In genomic region chr4:13243152-13243551, GRCh38 we compare ENCODE assay signal across 27 cellular contexts.
"Had no signal": no experiment of that assay in that cellular context is flagged by ENCODE, and none has a peak within 500 bp of the region (broad histone marks: within the 10 kb centered on the region; RNA-seq: fewer than 3 reads in every experiment).

No MANE protein-coding gene starts in this region.

- ATAC-seq: effector memory CD8-positive, alpha-beta T cell; esophagus mucosa; foreskin keratinocyte; gastrocnemius medialis; gastroesophageal sphincter; heart left ventricle had no signal

- H3K4me3 ChIP-seq: colonic mucosa, coronary artery, dorsolateral prefrontal cortex, esophagus muscularis mucosa, esophagus squamous epithelium, gastrocnemius medialis, gastroesophageal sphincter, heart left ventricle had no signal

- FAIRE-seq: colon, endometrium, endothelial cell of umbilical vein, frontal cortex had no signal

- DNase-seq: colonic mucosa; cortex of kidney; dermis blood vessel endothelial cell; dorsolateral prefrontal cortex; effector CD4-positive, alpha-beta T cell; effector CD8-positive, alpha-beta T cell; effector memory CD4-positive, alpha-beta T cell; effector memory CD8-positive, alpha-beta T cell; endodermal cell; erythroblast; esophagus squamous epithelium; foreskin fibroblast; foreskin keratinocyte; foreskin melanocyte; gastrocnemius medialis; glutamatergic neuron; head of caudate nucleus; heart left ventricle had no signal

- H3K4me1 ChIP-seq: colonic mucosa, esophagus muscularis mucosa, esophagus squamous epithelium, foreskin keratinocyte, gastrocnemius medialis, gastroesophageal sphincter, heart left ventricle had no signal

- H3K27me3 ChIP-seq: colonic mucosa, dorsolateral prefrontal cortex, esophagus muscularis mucosa, esophagus squamous epithelium, foreskin keratinocyte, gastrocnemius medialis, gastroesophageal sphincter, heart left ventricle had no signal

- H3K9me3 ChIP-seq: colonic mucosa, gastrocnemius medialis had no signal

- H3K36me3 ChIP-seq: colonic mucosa, esophagus muscularis mucosa, esophagus squamous epithelium, gastrocnemius medialis, gastroesophageal sphincter, heart left ventricle had no signal

- H3K27ac ChIP-seq: colonic mucosa, coronary artery, dorsolateral prefrontal cortex, epithelial cell of prostate, esophagus squamous epithelium, foreskin keratinocyte, gastrocnemius medialis, gastroesophageal sphincter, heart left ventricle had no signal
